8 cellular contexts compared by ENCODE assay signal in genomic region chr1:192951961-192952460, GRCh38.
DNase-seq lines count a peak whose midpoint lies in the region; ATAC-seq, FAIRE-seq and TF ChIP-seq lines count a peak whose summit lies in the region.

No MANE protein-coding gene starts in this region.

- peak; percentile 38 for DNase-seq in H54 (ENCODE audit: insufficient read length, low spot score)
- DNase-seq in MV-4-11 (lab: John Stamatoyannopoulos, UW): peak; percentile 73
- DNase-seq in activated CD8-positive, alpha-beta memory T cell treated with anti-CD3 and anti-CD28 coated beads, Interleukin-2, amount 50 U/mL, for 48 hours: no peak
- DNase-seq in activated CD4-positive, CD25-positive, alpha-beta regulatory T cell treated with anti-CD3 and anti-CD28 coated beads, Interleukin-2, amount 50 U/mL, for 72 hours: no peak
- DNase-seq in stimulated activated CD4-positive, alpha-beta T cell treated with anti-CD3 and anti-CD28 coated beads, Interleukin-12 subunit alpha, Interleukin-12 subunit beta, amount 100 ng/mL, for 4 hours: no peak
- DNase-seq in GM12891 (ENCODE audit: insufficient read length, low spot score): no peak

- H3K4me3 ChIP-seq in gastroesophageal sphincter: no peak overlapping the region

- no peak for TF ChIP-seq CTCF in gastroesophageal sphincter (IDR thresholded peaks at IDR 0.05)

- peaks cover 0 to 15% (median 0%) of the 10 kb centered on the region in 3 donors for H3K4me1 ChIP-seq in gastroesophageal sphincter

- H3K27ac ChIP-seq in gastroesophageal sphincter: peak overlapping the region in 2 of 4 donors; percentile 30 to 43

- FAIRE-seq in H54 (lab: Jason Lieb, UNC) (peak; percentile 96), GM12891 (lab: Jason Lieb, UNC) (no peak)

- 9 to 40% methylated on average over 1 to 3 of the region's 3 CpGs for WGBS in gastroesophageal sphincter (ENCODE audit: low coverage in 1 of 2), 2 donors

- ATAC-seq in GM18517 (IDR thresholded peaks at IDR 0.05; ENCODE audit: unreplicated experiment) (peak; percentile 98), gastroesophageal sphincter (peak; percentile 77)

- H3K9me3 ChIP-seq in gastroesophageal sphincter: no peaks in the 10 kb centered on the region

- no peak for TF ChIP-seq EP300 in gastroesophageal sphincter (IDR thresholded peaks at IDR 0.05)

- H3K27me3 ChIP-seq in gastroesophageal sphincter: no peaks in the 10 kb centered on the region

- no peaks in the 10 kb centered on the region for H3K36me3 ChIP-seq in gastroesophageal sphincter

- no peak for TF ChIP-seq POLR2A in H54 (IDR thresholded peaks at IDR 0.05; ENCODE audit: low read depth, low read length)
- no peak for TF ChIP-seq POLR2A in gastroesophageal sphincter (IDR thresholded peaks at IDR 0.05)
- TF ChIP-seq POLR2A in GM12891 (IDR thresholded peaks at IDR 0.05; ENCODE audit: low read depth, low read length): no peak

TF ChIP-seq in GM12891, 5 proteins besides CTCF, POLR2A, EP300 and RAD21:
- no peak for TF ChIP-seq TAF1 (IDR thresholded peaks at IDR 0.05; ENCODE audit: low read depth, low read length)
- no peak for TF ChIP-seq SPI1 (IDR thresholded peaks at IDR 0.05; ENCODE audit: low read depth, low read length)
- no peak for TF ChIP-seq POLR2AphosphoS5 (IDR thresholded peaks at IDR 0.05; ENCODE audit: low read depth, low read length)
- TF ChIP-seq POU2F2 (IDR thresholded peaks at IDR 0.05; ENCODE audit: low read depth, low read length): no peak
- no peak for TF ChIP-seq PAX5 (IDR thresholded peaks at IDR 0.05; ENCODE audit: insufficient read depth, low read length, severe bottlenecking)

Comparison
In these comparisons a context has a peak if more than half of its experiments do, and no peak if none do; other contexts are left out.
1. DNase-seq: peak in H54 (single experiment) and MV-4-11 (single experiment); none in activated CD8-positive, alpha-beta memory T cell treated with anti-CD3 and anti-CD28 coated beads, Interleukin-2, amount 50 U/mL, for 48 hours (single experiment), activated CD4-positive, CD25-positive, alpha-beta regulatory T cell treated with anti-CD3 and anti-CD28 coated beads, Interleukin-2, amount 50 U/mL, for 72 hours (single experiment), stimulated activated CD4-positive, alpha-beta T cell treated with anti-CD3 and anti-CD28 coated beads, Interleukin-12 subunit alpha, Interleukin-12 subunit beta, amount 100 ng/mL, for 4 hours (single experiment) and GM12891 (single experiment).